In genomic region chr2:172097557-172098131, GRCh38 we compare ENCODE assay signal across 9 cellular contexts. TPM values are rescaled to one million over a fixed set of nuclear protein-coding genes. Genes with fewer than 3 reads are reported as not detected.
A peak's percentile ranks its signal among the peaks of the same experiment; 100 is the strongest.
DNase-seq lines count a peak whose midpoint lies in the region; ATAC-seq and TF ChIP-seq lines count a peak whose summit lies in the region.
"Had no signal": no experiment of that assay in that cellular context is flagged by ENCODE, and none has a peak within 500 bp of the region (broad histone marks: within the 10 kb centered on the region; RNA-seq: fewer than 3 reads in every experiment).

No MANE protein-coding gene starts in this region.

- H3K4me3 Mint-ChIP-seq in T-helper 1 cell treated with Interleukin-12 subunit alpha and Interleukin-12 subunit beta and Interleukin-4 antibody, amounts not matched to agents 30 μg/mL and 1 μg/mL, for 36 hours: no peak overlapping the region
- H3K4me3 Mint-ChIP-seq in WTC11: peak overlapping the region; percentile 53

- no peaks in the 10 kb centered on the region for H3K36me3 ChIP-seq in HCT116 (ENCODE audit: control insufficient read depth in 1 of 2, insufficient read depth in 2 of 2, low read length in 2 of 2)
- H3K36me3 ChIP-seq in neural cell (ENCODE audit: insufficient read depth, low read length): no peaks in the 10 kb centered on the region
- H3K36me3 ChIP-seq: BLaER1 had no signal

- no peaks in the 10 kb centered on the region for H3K9me3 ChIP-seq in HCT116 (ENCODE audit: control insufficient read depth in 1 of 2, insufficient read depth in 1 of 2, low read depth in 1 of 2, low read length in 2 of 2)
- H3K9me3 ChIP-seq in neural cell (ENCODE audit: low read length): no peaks in the 10 kb centered on the region
- H3K9me3 ChIP-seq: BLaER1 had no signal

- H3K27ac ChIP-seq in HCT116 (ENCODE audit: low read depth, low read length) (peak overlapping the region; percentile 44; the same call in 1 of the 2 replicates), neural cell (ENCODE audit: low read length) (peak overlapping the region; percentile 93)
- H3K27ac ChIP-seq: BLaER1 had no signal

- BruUV-seq in HCT116 (replicated peaks; lab: Mats Ljungman, UMichigan): no TSS peak

- H4K20me1 ChIP-seq in HCT116 (ENCODE audit: insufficient read depth): no peaks in the 10 kb centered on the region
- peaks cover 19% of the 10 kb centered on the region for H4K20me1 ChIP-seq in neural cell (ENCODE audit: insufficient read depth)

- ATAC-seq in HCT116 (no peak), WTC11 (no peak), GM19035 (IDR thresholded peaks at IDR 0.05; ENCODE audit: unreplicated experiment) (no peak), GM19455 (IDR thresholded peaks at IDR 0.05; ENCODE audit: unreplicated experiment) (no peak)

- no peak overlapping the region for H2AFZ ChIP-seq in HCT116 (ENCODE audit: low read depth, low read length, poor library complexity, severe bottlenecking)
- no peak overlapping the region for H2AFZ ChIP-seq in neural cell (ENCODE audit: low read depth, low read length)

- CTCF ChIA-PET in HCT116 (lab: Charles Lee) (interaction anchor here (0.6 to 1.9 kb wide), 2 partner anchors 37 to 394 kb away, joined by 3 to 5 read pairs; no protein-coding TSS in a partner anchor), WTC11 (lab: Charles Lee) (interaction anchor here (1.0 to 5.1 kb wide), 4 partner anchors 9 to 29 kb away, joined by 3 to 47 read pairs (median 17); no protein-coding TSS in a partner anchor)

- TF ChIP-seq CTCF in HCT116 (IDR thresholded peaks at IDR 0.05 in 2 of 3, conservative IDR thresholded peaks at IDR 0.05 in 1 of 3; ENCODE audit: borderline replicate concordance in 1 of 3, insufficient read depth in 1 of 3, low read depth in 2 of 3, low read length in 2 of 3) (no peak), WTC11 (IDR thresholded peaks at IDR 0.05) (no peak), neural cell (IDR thresholded peaks at IDR 0.05; ENCODE audit: poor library complexity, severe bottlenecking) (no peak)

- H3K4me1 ChIP-seq in HCT116 (ENCODE audit: control insufficient read depth in 1 of 2, insufficient read depth in 2 of 2, low read length in 2 of 2): peaks cover 46 to 73% of the 10 kb centered on the region in 2 experiments

- H3K4me1 Mint-ChIP-seq in T-helper 1 cell treated with Interleukin-12 subunit alpha and Interleukin-12 subunit beta and Interleukin-4 antibody, amounts not matched to agents 30 μg/mL and 1 μg/mL, for 36 hours (ENCODE audit: low read depth): peaks cover 43% of the 10 kb centered on the region
- peaks cover 51% of the 10 kb centered on the region for H3K4me1 Mint-ChIP-seq in WTC11

- H3K27me3 Mint-ChIP-seq in T-helper 1 cell treated with Interleukin-12 subunit alpha and Interleukin-12 subunit beta and Interleukin-4 antibody, amounts not matched to agents 30 μg/mL and 1 μg/mL, for 36 hours (ENCODE audit: low read depth): peaks cover 82% of the 10 kb centered on the region
- H3K27me3 Mint-ChIP-seq in WTC11 (ENCODE audit: low read depth): peaks cover 100% of the 10 kb centered on the region

- peak overlapping the region; percentile 7 for H3K27ac Mint-ChIP-seq in T-helper 1 cell treated with Interleukin-12 subunit alpha and Interleukin-12 subunit beta and Interleukin-4 antibody, amounts not matched to agents 30 μg/mL and 1 μg/mL, for 36 hours
- no peak overlapping the region for H3K27ac Mint-ChIP-seq in WTC11

- H3K4me3 ChIP-seq in HCT116 (replicated peaks in 1 of 2; ENCODE audit: low read depth in 1 of 2, low read length in 2 of 2) (no peak overlapping the region), neural cell (ENCODE audit: low read length) (peak overlapping the region; percentile 85)
- H3K4me3 ChIP-seq: BLaER1 had no signal

- intact Hi-C loops in HCT116 (cut with micrococcal nuclease): loop anchor here (10.0 kb wide), 1 partner anchor 173 kb away; the partner anchor contains the start of gene HAT1

- POLR2A ChIA-PET in HCT116 (lab: Charles Lee): interaction anchor here (1.9 kb wide), 1 partner anchor 13 kb away, joined by 8 read pairs; the partner anchor contains the start of gene DLX1
- POLR2A ChIA-PET in WTC11 (lab: Charles Lee): interaction anchor here (0.6 to 1.8 kb wide), 2 partner anchors 11 to 15 kb away, joined by 3 to 6 read pairs; no protein-coding TSS in a partner anchor

- H3K9me3 Mint-ChIP-seq in T-helper 1 cell treated with Interleukin-12 subunit alpha and Interleukin-12 subunit beta and Interleukin-4 antibody, amounts not matched to agents 30 μg/mL and 1 μg/mL, for 36 hours: no peaks in the 10 kb centered on the region
- H3K9me3 Mint-ChIP-seq in WTC11: no peaks in the 10 kb centered on the region

- H3K27me3 ChIP-seq in HCT116 (ENCODE audit: insufficient read depth, low read length) (no peaks in the 10 kb centered on the region), neural cell (ENCODE audit: insufficient read depth, low read depth, low read length) (peaks cover 11% of the 10 kb centered on the region)

- peak overlapping the region; percentile 73 for H3K4me2 ChIP-seq in HCT116 (ENCODE audit: low read length)
- H3K4me2 ChIP-seq in neural cell (ENCODE audit: low read length): peak overlapping the region; percentile 92

- H3K36me3 Mint-ChIP-seq in T-helper 1 cell treated with Interleukin-12 subunit alpha and Interleukin-12 subunit beta and Interleukin-4 antibody, amounts not matched to agents 30 μg/mL and 1 μg/mL, for 36 hours (ENCODE audit: low read depth): peaks cover 10% of the 10 kb centered on the region
- H3K36me3 Mint-ChIP-seq in WTC11: no peaks in the 10 kb centered on the region

- no peak for TF ChIP-seq EP300 in neural cell (conservative IDR thresholded peaks at IDR 0.05; ENCODE audit: poor library complexity, severe bottlenecking)

- RAD21 ChIA-PET in HCT116 (lab: Charles Lee; ENCODE audit: low non-redundant PET in 1 of 2, low total read pairs in 2 of 2, uncharacterized antibody in 2 of 2, unreplicated experiment in 2 of 2): no interaction called here

- TF ChIP-seq RAD21 in HCT116 (IDR thresholded peaks at IDR 0.05; ENCODE audit: low read depth) (no peak), neural cell (conservative IDR thresholded peaks at IDR 0.05) (no peak)

- H3K79me2 ChIP-seq in HCT116 (ENCODE audit: insufficient read depth, low read length): no peaks in the 10 kb centered on the region
- peaks cover 76% of the 10 kb centered on the region for H3K79me2 ChIP-seq in neural cell (replicated peaks; ENCODE audit: insufficient read depth, low read length)

- peaks cover 5% of the 10 kb centered on the region for H3F3A ChIP-seq in neural cell (ENCODE audit: insufficient read depth, low read length, poor library complexity, severe bottlenecking)

- TF ChIP-seq POLR2A in HCT116 (IDR thresholded peaks at IDR 0.05; ENCODE audit: borderline replicate concordance, extremely low read depth, insufficient read depth, insufficient read length): no peak

- DNase-seq in T-helper 1 cell: no peak
- DNase-seq in HCT116 (ENCODE audit: low read depth, low spot score): no peak
- DNase-seq in WTC11 (ENCODE audit: low spot score): no peak
- DNase-seq in amygdala (lab: John Stamatoyannopoulos, UW): no peak

- H3K9ac ChIP-seq in HCT116 (ENCODE audit: low read length) (no peak overlapping the region), neural cell (ENCODE audit: low read length) (peak overlapping the region; percentile 92)
- H3K9ac ChIP-seq: BLaER1 had no signal

- no peaks in the 10 kb centered on the region for H3K9me2 ChIP-seq in HCT116 (ENCODE audit: insufficient read depth)
- H3K9me2 ChIP-seq in neural cell (ENCODE audit: insufficient read depth, low read length): no peaks in the 10 kb centered on the region

TF ChIP-seq in HCT116, 20 proteins besides CTCF, POLR2A, EP300 and RAD21:
- TF ChIP-seq FOSL1 (IDR thresholded peaks at IDR 0.05; ENCODE audit: low read depth) (no peak), JUND (IDR thresholded peaks at IDR 0.05) (no peak), SP1 (IDR thresholded peaks at IDR 0.05; ENCODE audit: low read depth) (no peak), YY1 (IDR thresholded peaks at IDR 0.05; ENCODE audit: extremely low read depth, insufficient replicate concordance, low read depth, low read length) (no peak), CBX3 (IDR thresholded peaks at IDR 0.05; ENCODE audit: low read depth) (no peak), EZH2 (IDR thresholded peaks at IDR 0.05) (no peak)
TF ChIP-seq in HCT116: peak in this region for 0.

TF ChIP-seq in neural cell, 6 proteins besides CTCF, POLR2A, EP300 and RAD21 (continues in another document):
- TF ChIP-seq POLR2AphosphoS5 (IDR thresholded peaks at IDR 0.05) (no peak), TAF1 (IDR thresholded peaks at IDR 0.05; ENCODE audit: low read depth) (no peak), REST (IDR thresholded peaks at IDR 0.05; ENCODE audit: borderline replicate concordance) (no peak), SMC3 (conservative IDR thresholded peaks at IDR 0.05; ENCODE audit: poor library complexity) (no peak), MXI1 (conservative IDR thresholded peaks at IDR 0.05; ENCODE audit: poor library complexity, severe bottlenecking) (no peak)

RNA-seq across cellular contexts. Expression of gene DLX2, which starts 5.1 kb away (rescaled TPM):
- total RNA-seq in HCT116 (2021; ENCODE audit: unreplicated experiment): 3.7 TPM
- polyA plus RNA-seq in HCT116 (2012): 0.61 and 0.94 TPM in 2 replicates
- 0.28 to 0.64 TPM (median 0.55 TPM) in 3 replicates for total RNA-seq in WTC11 (2021)
- 7.7 and 9.3 TPM in 2 replicates for polyA plus RNA-seq in neural cell
- 18.7 and 19.3 TPM in 2 replicates for polyA minus RNA-seq in neural cell

RNA-seq across cellular contexts. Expression of gene DLX1, which starts 12.3 kb away (rescaled TPM):
- 2.0 TPM for total RNA-seq in HCT116 (2021; ENCODE audit: unreplicated experiment)
- polyA plus RNA-seq in HCT116 (2012): 0.26 and 0.70 TPM in 2 replicates
- not detected in 3 replicates for total RNA-seq in WTC11 (2021)
- 67.3 and 83.1 TPM in 2 replicates for polyA plus RNA-seq in neural cell
- polyA minus RNA-seq in neural cell: 53.3 and 55.8 TPM in 2 replicates
